17 cellular contexts compared by ENCODE assay signal in genomic region chr9:36222449-36222848, GRCh38. TPM values are rescaled to one million over a fixed set of nuclear protein-coding genes. Genes with fewer than 3 reads are reported as not detected.
"Had no signal": no experiment of that assay in that cellular context is flagged by ENCODE, and none has a peak within 500 bp of the region (broad histone marks: within the 10 kb centered on the region; RNA-seq: fewer than 3 reads in every experiment).

No MANE protein-coding gene starts in this region.

- H3K27me3 Mint-ChIP-seq: activated naive CD8-positive, alpha-beta T cell treated with anti-CD3 and anti-CD28 coated beads, Interleukin-2, amount 10 ng/mL, durations not matched to agents 7 days and 5 days; stimulated activated naive CD8-positive, alpha-beta T cell treated with anti-CD3 and anti-CD28 coated beads, Interleukin-15, amount 100 ng/mL, for 72 hours had no signal

- H3K27me3 ChIP-seq: gastrocnemius medialis, heart right ventricle, testis had no signal

- H3K27ac ChIP-seq: gastrocnemius medialis, heart right ventricle, testis had no signal

- H3K4me3 Mint-ChIP-seq: activated naive CD8-positive, alpha-beta T cell treated with anti-CD3 and anti-CD28 coated beads, Interleukin-2, amount 10 ng/mL, durations not matched to agents 7 days and 5 days; activated T-cell treated with anti-CD3 and anti-CD28 coated beads, Interleukin-2, amount 50 U/mL, for 72 hours; stimulated activated naive CD8-positive, alpha-beta T cell treated with anti-CD3 and anti-CD28 coated beads, Interleukin-15, amount 100 ng/mL, for 72 hours had no signal

- H3K9me3 ChIP-seq: gastrocnemius medialis, testis had no signal

- H3K4me1 ChIP-seq: gastrocnemius medialis, testis had no signal

- H3K27ac Mint-ChIP-seq: activated naive CD8-positive, alpha-beta T cell treated with anti-CD3 and anti-CD28 coated beads, Interleukin-2, amount 10 ng/mL, durations not matched to agents 7 days and 5 days; activated T-cell treated with anti-CD3 and anti-CD28 coated beads, Interleukin-2, amount 50 U/mL, for 72 hours had no signal

- H3K4me3 ChIP-seq: gastrocnemius medialis, heart right ventricle, testis had no signal

- DNase-seq: activated CD4-positive, alpha-beta T cell treated with anti-CD3 and anti-CD28 coated beads, Interleukin-2, amount 50 U/mL, for 1 hour; activated gamma-delta T cell treated with Interleukin-2 at 50 U/mL for 16 hours; activated naive CD8-positive, alpha-beta T cell treated with anti-CD3 and anti-CD28 coated beads, Interleukin-2, amount 10 ng/mL, durations not matched to agents 7 days and 5 days; activated T-cell treated with anti-CD3 and anti-CD28 coated beads, Interleukin-2, amount 50 U/mL, for 72 hours; anterior cingulate cortex; gastrocnemius medialis; heart right ventricle; islet precursor cell; mesendoderm; stimulated activated CD4-positive, alpha-beta T cell treated with anti-CD3 and anti-CD28 coated beads, Interleukin-15, amount 100 ng/mL, for 24 hours; stimulated activated CD4-positive, alpha-beta T cell treated with anti-CD3 and anti-CD28 coated beads, Interleukin-4, amount 100 ng/mL, for 4 hours; stimulated activated naive CD8-positive, alpha-beta T cell treated with anti-CD3 and anti-CD28 coated beads, Interleukin-15, amount 100 ng/mL, for 72 hours; testis had no signal

RNA-seq across cellular contexts. Expression of gene CCIN, which starts 53.3 kb away (rescaled TPM):
- total RNA-seq: gastrocnemius medialis, liver, osteocyte, ureter had no signal
- polyA plus RNA-seq: liver, neural cell had no signal
